ENCODE assay signal across 1 cellular context in the genomic region with DNA sequence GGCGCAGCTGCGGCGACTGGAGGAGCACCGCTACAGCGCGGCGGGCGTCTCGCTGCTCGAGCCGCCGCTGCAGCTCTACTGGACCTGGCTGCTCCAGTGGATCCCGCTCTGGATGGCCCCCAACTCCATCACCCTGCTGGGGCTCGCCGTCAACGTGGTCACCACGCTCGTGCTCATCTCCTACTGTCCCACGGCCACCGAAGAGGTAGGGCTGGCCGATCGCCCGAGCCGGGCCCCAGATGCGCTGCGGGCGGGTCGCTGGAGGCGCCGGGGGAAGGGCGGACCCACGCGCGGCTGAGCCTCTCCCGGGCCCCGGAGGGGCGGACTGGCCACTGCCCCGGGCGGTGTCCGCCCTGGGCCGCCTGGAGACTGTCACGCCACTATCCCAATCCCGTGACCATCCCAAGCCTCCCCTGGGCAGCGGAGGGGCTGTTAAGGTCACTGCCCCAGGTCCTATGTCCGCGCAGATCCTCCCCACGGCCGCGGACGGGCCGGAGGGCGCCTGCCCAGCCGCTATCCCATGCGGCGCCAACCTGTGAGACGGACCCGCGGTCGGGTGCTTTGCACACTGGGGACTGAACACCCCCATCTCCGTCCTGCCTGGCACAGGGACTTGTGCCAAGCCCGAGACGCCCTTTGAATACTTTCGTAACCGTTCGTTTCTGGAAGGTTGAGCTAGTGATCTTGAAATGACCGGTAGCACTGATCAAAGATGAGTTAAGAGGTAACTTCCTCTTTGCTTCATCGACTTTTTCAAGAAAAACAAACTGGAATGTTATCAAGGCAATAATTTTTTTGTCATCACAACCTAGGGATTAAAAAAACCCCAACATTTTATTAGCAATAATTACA.
TF ChIP-seq lines count a peak whose summit lies in the region.

No MANE protein-coding gene starts in this region.

TF ChIP-seq in HCT116, 20 proteins besides CTCF, POLR2A, EP300 and RAD21 (continued from another document):
- TF ChIP-seq, protein P1, sequence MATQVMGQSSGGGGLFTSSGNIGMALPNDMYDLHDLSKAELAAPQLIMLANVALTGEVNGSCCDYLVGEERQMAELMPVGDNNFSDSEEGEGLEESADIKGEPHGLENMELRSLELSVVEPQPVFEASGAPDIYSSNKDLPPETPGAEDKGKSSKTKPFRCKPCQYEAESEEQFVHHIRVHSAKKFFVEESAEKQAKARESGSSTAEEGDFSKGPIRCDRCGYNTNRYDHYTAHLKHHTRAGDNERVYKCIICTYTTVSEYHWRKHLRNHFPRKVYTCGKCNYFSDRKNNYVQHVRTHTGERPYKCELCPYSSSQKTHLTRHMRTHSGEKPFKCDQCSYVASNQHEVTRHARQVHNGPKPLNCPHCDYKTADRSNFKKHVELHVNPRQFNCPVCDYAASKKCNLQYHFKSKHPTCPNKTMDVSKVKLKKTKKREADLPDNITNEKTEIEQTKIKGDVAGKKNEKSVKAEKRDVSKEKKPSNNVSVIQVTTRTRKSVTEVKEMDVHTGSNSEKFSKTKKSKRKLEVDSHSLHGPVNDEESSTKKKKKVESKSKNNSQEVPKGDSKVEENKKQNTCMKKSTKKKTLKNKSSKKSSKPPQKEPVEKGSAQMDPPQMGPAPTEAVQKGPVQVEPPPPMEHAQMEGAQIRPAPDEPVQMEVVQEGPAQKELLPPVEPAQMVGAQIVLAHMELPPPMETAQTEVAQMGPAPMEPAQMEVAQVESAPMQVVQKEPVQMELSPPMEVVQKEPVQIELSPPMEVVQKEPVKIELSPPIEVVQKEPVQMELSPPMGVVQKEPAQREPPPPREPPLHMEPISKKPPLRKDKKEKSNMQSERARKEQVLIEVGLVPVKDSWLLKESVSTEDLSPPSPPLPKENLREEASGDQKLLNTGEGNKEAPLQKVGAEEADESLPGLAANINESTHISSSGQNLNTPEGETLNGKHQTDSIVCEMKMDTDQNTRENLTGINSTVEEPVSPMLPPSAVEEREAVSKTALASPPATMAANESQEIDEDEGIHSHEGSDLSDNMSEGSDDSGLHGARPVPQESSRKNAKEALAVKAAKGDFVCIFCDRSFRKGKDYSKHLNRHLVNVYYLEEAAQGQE (IDR thresholded peaks at IDR 0.05; ENCODE audit: low read depth) = no peak
- TF ChIP-seq, protein P2, sequence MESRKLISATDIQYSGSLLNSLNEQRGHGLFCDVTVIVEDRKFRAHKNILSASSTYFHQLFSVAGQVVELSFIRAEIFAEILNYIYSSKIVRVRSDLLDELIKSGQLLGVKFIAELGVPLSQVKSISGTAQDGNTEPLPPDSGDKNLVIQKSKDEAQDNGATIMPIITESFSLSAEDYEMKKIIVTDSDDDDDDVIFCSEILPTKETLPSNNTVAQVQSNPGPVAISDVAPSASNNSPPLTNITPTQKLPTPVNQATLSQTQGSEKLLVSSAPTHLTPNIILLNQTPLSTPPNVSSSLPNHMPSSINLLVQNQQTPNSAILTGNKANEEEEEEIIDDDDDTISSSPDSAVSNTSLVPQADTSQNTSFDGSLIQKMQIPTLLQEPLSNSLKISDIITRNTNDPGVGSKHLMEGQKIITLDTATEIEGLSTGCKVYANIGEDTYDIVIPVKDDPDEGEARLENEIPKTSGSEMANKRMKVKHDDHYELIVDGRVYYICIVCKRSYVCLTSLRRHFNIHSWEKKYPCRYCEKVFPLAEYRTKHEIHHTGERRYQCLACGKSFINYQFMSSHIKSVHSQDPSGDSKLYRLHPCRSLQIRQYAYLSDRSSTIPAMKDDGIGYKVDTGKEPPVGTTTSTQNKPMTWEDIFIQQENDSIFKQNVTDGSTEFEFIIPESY (IDR thresholded peaks at IDR 0.05; ENCODE audit: extremely low read depth, insufficient replicate concordance, low read length) = no peak
- TF ChIP-seq EZH2 (IDR thresholded peaks at IDR 0.05) = no peak
- peak; percentile 4 for TF ChIP-seq YY1 (IDR thresholded peaks at IDR 0.05; ENCODE audit: extremely low read depth, insufficient replicate concordance, low read depth, low read length)
- TF ChIP-seq ZFX (IDR thresholded peaks at IDR 0.05) = peak; percentile 85
- no peak for TF ChIP-seq ELF1 (IDR thresholded peaks at IDR 0.05; ENCODE audit: borderline replicate concordance, low read depth)
- TF ChIP-seq FOSL1 (IDR thresholded peaks at IDR 0.05; ENCODE audit: low read depth) = no peak
- TF ChIP-seq, protein P3, sequence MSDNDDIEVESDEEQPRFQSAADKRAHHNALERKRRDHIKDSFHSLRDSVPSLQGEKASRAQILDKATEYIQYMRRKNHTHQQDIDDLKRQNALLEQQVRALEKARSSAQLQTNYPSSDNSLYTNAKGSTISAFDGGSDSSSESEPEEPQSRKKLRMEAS (IDR thresholded peaks at IDR 0.05) = peak; percentile 21; the same call in 1 of the 2 replicates
- TF ChIP-seq SRF (IDR thresholded peaks at IDR 0.05; ENCODE audit: low read depth) = no peak
